In genomic region chr13:110562696-110563462, GRCh38 we compare ENCODE assay signal across 9 cellular contexts. TPM values are rescaled to one million over a fixed set of nuclear protein-coding genes. Genes with fewer than 3 reads are reported as not detected.
DNase-seq lines count a peak whose midpoint lies in the region; ATAC-seq and TF ChIP-seq lines count a peak whose summit lies in the region.
"Had no signal": no experiment of that assay in that cellular context is flagged by ENCODE, and none has a peak within 500 bp of the region (broad histone marks: within the 10 kb centered on the region; RNA-seq: fewer than 3 reads in every experiment).

No MANE protein-coding gene starts in this region.

- H3K9me2 ChIP-seq in OCI-LY7 (ENCODE audit: insufficient read depth, low read length) = no peaks in the 10 kb centered on the region

- ATAC-seq in HG03045 (IDR thresholded peaks at IDR 0.05; ENCODE audit: unreplicated experiment) (no peak), omental fat pad (ENCODE audit: low FRiP score) (no peak)

- no TSS peak for BruUV-seq in OCI-LY7 (replicated peaks; lab: Mats Ljungman, UMichigan)

- intact Hi-C loops in OCI-LY7 (cut with micrococcal nuclease; ENCODE audit: unreplicated experiment) = no loop called here

- TF ChIP-seq CTCF in C4-2B (conservative IDR thresholded peaks at IDR 0.05) (no peak), OCI-LY7 (conservative IDR thresholded peaks at IDR 0.05; ENCODE audit: low read length) (no peak), epithelial cell of proximal tubule (conservative IDR thresholded peaks at IDR 0.05; ENCODE audit: low read depth, low read length) (no peak), osteoblast (IDR thresholded peaks at IDR 0.05; ENCODE audit: extremely low read depth, low read depth, low read length) (no peak), omental fat pad (IDR thresholded peaks at IDR 0.05) (no peak)

- no peak for DNase-seq in OCI-LY7 (ENCODE audit: low spot score)
- DNase-seq in epithelial cell of proximal tubule (ENCODE audit: low read depth) = no peak
- DNase-seq in osteoblast (ENCODE audit: insufficient read length, low spot score, missing footprints) = no peak
- no peak for DNase-seq in NCI-H1105 treated with DMSO at 0.1 percent for 48 hours (lab: John Stamatoyannopoulos, UW)
- DNase-seq in NCI-H1105 (lab: John Stamatoyannopoulos, UW) = no peak
- no peak for DNase-seq in omental fat pad (ENCODE audit: low spot score)
- DNase-seq: posterior cingulate gyrus had no signal

- H3K4me3 ChIP-seq in OCI-LY7 (ENCODE audit: low read depth, low read length, poor library complexity, severe bottlenecking) (peak overlapping the region; percentile 71), epithelial cell of proximal tubule (ENCODE audit: low read depth, low read length) (peak overlapping the region; percentile 95), osteoblast (ENCODE audit: insufficient read depth, low read length) (peak overlapping the region; percentile 83)

- H3K4me1 ChIP-seq in OCI-LY7 (ENCODE audit: insufficient read depth, low read length, poor library complexity, severe bottlenecking) (no peaks in the 10 kb centered on the region), osteoblast (ENCODE audit: insufficient read depth, low read length) (peaks cover 28% of the 10 kb centered on the region)

- H4K20me1 ChIP-seq in OCI-LY7 (ENCODE audit: insufficient read depth, low read length) (no peaks in the 10 kb centered on the region), osteoblast (ENCODE audit: insufficient read depth, low read length) (peaks cover 3% of the 10 kb centered on the region)

- H3K4me2 ChIP-seq in OCI-LY7 (ENCODE audit: low read length) (peak overlapping the region; percentile 81), osteoblast (ENCODE audit: insufficient read depth, low read length) (peak overlapping the region; percentile 95)

- H3K79me2 ChIP-seq in OCI-LY7 (ENCODE audit: insufficient read depth, low read depth, low read length) (no peaks in the 10 kb centered on the region), osteoblast (ENCODE audit: insufficient read depth, low read length) (no peaks in the 10 kb centered on the region)

- H2AFZ ChIP-seq in OCI-LY7 (ENCODE audit: low read length) (no peak overlapping the region; the same call in 1 of the 2 replicates), osteoblast (ENCODE audit: low read length) (peak overlapping the region; percentile 22)

- CTCF ChIA-PET in OCI-LY7 (lab: Charles Lee; ENCODE audit: unreplicated experiment) = no interaction called here

- POLR2A ChIA-PET in OCI-LY7 (lab: Charles Lee) = no interaction called here

- H3K36me3 ChIP-seq in OCI-LY7 (ENCODE audit: insufficient read depth, low read length) (no peaks in the 10 kb centered on the region), osteoblast (ENCODE audit: insufficient read depth, low read length) (no peaks in the 10 kb centered on the region)

- H3K27ac ChIP-seq in C4-2B (peak overlapping the region; percentile 94), OCI-LY7 (ENCODE audit: low read depth, low read length, poor library complexity, severe bottlenecking) (no peak overlapping the region), osteoblast (ENCODE audit: low read depth, low read length) (no peak overlapping the region)

- peaks cover 2% of the 10 kb centered on the region for H3K27me3 ChIP-seq in osteoblast (ENCODE audit: insufficient read depth, low read length)

- H3K9me3 ChIP-seq in OCI-LY7 (ENCODE audit: low read length) = no peaks in the 10 kb centered on the region
- no peaks in the 10 kb centered on the region for H3K9me3 ChIP-seq in osteoblast (ENCODE audit: low read depth, low read length)

RNA-seq across cellular contexts. Expression of gene RAB20, which starts 1.4 kb away (rescaled TPM):
- total RNA-seq in OCI-LY7 (2014; rRNA removed; shearing (Covaris generic)) = not detected in 2 replicates
- total RNA-seq in OCI-LY7 (2022) (not detected in 2 replicates), epithelial cell of proximal tubule (6.7 and 17.0 TPM in 2 replicates), osteoblast (3.6 and 3.8 TPM in 2 replicates), omental fat pad (10 to 100 TPM; 34.7 to 67.9 (median 49.4) TPM)

RNA-seq across cellular contexts. Expression of gene NAXD, which starts 52.5 kb away (rescaled TPM):
- total RNA-seq in OCI-LY7 (2014; rRNA removed; shearing (Covaris generic)) = 8.3 and 9.4 TPM in 2 replicates
- total RNA-seq in OCI-LY7 (2022) = 12.5 and 13.8 TPM in 2 replicates
- total RNA-seq in epithelial cell of proximal tubule = 16.0 and 16.7 TPM in 2 replicates
- 13.8 and 15.9 TPM in 2 replicates for total RNA-seq in osteoblast
- 10 to 100 TPM; 20.4 to 25.8 (median 24.2) TPM for total RNA-seq in omental fat pad
